1 cellular context compared by ENCODE assay signal in the genomic region with DNA sequence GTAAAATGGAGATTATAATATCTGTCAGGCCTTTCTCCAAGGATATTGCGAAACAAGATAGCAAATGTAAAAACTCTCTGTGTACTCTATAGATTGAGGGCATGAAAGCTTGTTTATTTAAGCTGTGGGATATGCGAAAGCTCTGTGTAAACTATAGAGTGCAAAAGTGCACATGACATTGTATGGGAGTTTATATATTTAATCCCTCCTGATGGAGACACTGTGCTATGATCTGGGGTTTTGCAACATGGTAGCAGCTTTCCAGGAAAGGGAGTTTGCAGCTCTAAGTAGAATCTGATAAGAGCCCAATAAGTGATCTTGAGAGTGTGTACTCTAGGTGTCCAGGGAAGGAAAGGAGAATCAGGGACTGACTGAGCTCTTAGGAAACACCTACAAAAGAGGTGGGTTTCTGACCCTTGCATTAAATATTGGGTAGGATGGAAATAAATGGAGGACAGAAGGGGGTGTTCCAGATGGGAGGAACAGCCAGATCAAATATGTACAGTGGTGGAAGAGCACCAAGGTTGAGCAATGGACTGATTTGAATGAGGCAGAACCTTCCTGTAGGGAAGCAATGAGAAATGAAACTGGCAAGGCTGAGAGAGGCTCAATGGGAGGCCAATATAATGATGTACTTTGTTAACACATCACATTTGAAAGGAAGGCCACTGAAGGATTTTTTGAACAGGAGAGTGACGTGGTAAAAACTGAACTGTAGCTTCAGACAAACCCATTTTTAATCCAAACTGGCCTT.
A peak's percentile ranks its signal among the peaks of the same experiment; 100 is the strongest.
TF ChIP-seq lines count a peak whose summit lies in the region.

No MANE protein-coding gene starts in this region.

TF ChIP-seq in HEK293, 187 proteins besides CTCF, POLR2A, EP300 and RAD21 (continued from another document):
- TF ChIP-seq, protein P1, sequence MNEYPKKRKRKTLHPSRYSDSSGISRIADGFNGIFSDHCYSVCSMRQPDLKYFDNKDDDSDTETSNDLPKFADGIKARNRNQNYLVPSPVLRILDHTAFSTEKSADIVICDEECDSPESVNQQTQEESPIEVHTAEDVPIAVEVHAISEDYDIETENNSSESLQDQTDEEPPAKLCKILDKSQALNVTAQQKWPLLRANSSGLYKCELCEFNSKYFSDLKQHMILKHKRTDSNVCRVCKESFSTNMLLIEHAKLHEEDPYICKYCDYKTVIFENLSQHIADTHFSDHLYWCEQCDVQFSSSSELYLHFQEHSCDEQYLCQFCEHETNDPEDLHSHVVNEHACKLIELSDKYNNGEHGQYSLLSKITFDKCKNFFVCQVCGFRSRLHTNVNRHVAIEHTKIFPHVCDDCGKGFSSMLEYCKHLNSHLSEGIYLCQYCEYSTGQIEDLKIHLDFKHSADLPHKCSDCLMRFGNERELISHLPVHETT (tag by site-specific recombination; IDR thresholded peaks at IDR 0.05) = no peak
- TF ChIP-seq ZIC2 (tag by site-specific recombination; IDR thresholded peaks at IDR 0.05) (no peak; the same call in 1 of the 2 replicates), GLI4 (tag by site-specific recombination; IDR thresholded peaks at IDR 0.05) (no peak), KLF10 (tag by site-specific recombination; IDR thresholded peaks at IDR 0.05) (no peak), ZNF843 (tag by site-specific recombination; IDR thresholded peaks at IDR 0.05) (no peak), ZNF623 (tag by site-specific recombination; IDR thresholded peaks at IDR 0.05) (no peak), ZSCAN30 (tag by site-specific recombination; IDR thresholded peaks at IDR 0.05) (no peak), ZNF223 (tag by site-specific recombination; IDR thresholded peaks at IDR 0.05) (no peak), ZNF341 (tag by site-specific recombination; IDR thresholded peaks at IDR 0.05; ENCODE audit: low read depth) (peak; percentile 74), ZNF558 (tag by site-specific recombination; IDR thresholded peaks at IDR 0.05) (no peak), SCRT2 (tag by site-specific recombination; IDR thresholded peaks at IDR 0.05) (no peak), MZF1 (tag by site-specific recombination; IDR thresholded peaks at IDR 0.05; ENCODE audit: borderline replicate concordance) (peak; percentile 32; the same call in 1 of the 2 replicates), OSR2 (tag by site-specific recombination; IDR thresholded peaks at IDR 0.05) (peak; percentile 54; the same call in 1 of the 2 replicates), ZNF626 (tag by site-specific recombination; IDR thresholded peaks at IDR 0.05) (no peak), SETDB1 (IDR thresholded peaks at IDR 0.05; ENCODE audit: insufficient read length, low read length) (no peak), ZNF133 (tag by site-specific recombination; IDR thresholded peaks at IDR 0.05) (no peak), ZNF501 (tag by site-specific recombination; IDR thresholded peaks at IDR 0.05) (no peak), KLF7 (tag by site-specific recombination; IDR thresholded peaks at IDR 0.05; ENCODE audit: borderline replicate concordance) (no peak), ZXDB (tag by site-specific recombination; IDR thresholded peaks at IDR 0.05) (no peak), ZNF121 (tag by site-specific recombination; IDR thresholded peaks at IDR 0.05) (no peak), ZNF571 (tag by site-specific recombination; IDR thresholded peaks at IDR 0.05) (no peak), TCF7L2 (IDR thresholded peaks at IDR 0.05; ENCODE audit: borderline replicate concordance, low read depth, low read length) (peak; percentile 81)
- TF ChIP-seq, protein P2, sequence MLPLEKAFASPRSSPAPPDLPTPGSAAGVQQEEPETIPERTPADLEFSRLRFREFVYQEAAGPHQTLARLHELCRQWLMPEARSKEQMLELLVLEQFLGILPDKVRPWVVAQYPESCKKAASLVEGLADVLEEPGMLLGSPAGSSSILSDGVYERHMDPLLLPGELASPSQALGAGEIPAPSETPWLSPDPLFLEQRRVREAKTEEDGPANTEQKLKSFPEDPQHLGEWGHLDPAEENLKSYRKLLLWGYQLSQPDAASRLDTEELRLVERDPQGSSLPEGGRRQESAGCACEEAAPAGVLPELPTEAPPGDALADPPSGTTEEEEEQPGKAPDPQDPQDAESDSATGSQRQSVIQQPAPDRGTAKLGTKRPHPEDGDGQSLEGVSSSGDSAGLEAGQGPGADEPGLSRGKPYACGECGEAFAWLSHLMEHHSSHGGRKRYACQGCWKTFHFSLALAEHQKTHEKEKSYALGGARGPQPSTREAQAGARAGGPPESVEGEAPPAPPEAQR (tag by site-specific recombination; IDR thresholded peaks at IDR 0.05) = no peak
- TF ChIP-seq, protein P3, sequence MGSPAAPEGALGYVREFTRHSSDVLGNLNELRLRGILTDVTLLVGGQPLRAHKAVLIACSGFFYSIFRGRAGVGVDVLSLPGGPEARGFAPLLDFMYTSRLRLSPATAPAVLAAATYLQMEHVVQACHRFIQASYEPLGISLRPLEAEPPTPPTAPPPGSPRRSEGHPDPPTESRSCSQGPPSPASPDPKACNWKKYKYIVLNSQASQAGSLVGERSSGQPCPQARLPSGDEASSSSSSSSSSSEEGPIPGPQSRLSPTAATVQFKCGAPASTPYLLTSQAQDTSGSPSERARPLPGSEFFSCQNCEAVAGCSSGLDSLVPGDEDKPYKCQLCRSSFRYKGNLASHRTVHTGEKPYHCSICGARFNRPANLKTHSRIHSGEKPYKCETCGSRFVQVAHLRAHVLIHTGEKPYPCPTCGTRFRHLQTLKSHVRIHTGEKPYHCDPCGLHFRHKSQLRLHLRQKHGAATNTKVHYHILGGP (tag by site-specific recombination; IDR thresholded peaks at IDR 0.05) = peak; percentile 95
- TF ChIP-seq, protein P4, sequence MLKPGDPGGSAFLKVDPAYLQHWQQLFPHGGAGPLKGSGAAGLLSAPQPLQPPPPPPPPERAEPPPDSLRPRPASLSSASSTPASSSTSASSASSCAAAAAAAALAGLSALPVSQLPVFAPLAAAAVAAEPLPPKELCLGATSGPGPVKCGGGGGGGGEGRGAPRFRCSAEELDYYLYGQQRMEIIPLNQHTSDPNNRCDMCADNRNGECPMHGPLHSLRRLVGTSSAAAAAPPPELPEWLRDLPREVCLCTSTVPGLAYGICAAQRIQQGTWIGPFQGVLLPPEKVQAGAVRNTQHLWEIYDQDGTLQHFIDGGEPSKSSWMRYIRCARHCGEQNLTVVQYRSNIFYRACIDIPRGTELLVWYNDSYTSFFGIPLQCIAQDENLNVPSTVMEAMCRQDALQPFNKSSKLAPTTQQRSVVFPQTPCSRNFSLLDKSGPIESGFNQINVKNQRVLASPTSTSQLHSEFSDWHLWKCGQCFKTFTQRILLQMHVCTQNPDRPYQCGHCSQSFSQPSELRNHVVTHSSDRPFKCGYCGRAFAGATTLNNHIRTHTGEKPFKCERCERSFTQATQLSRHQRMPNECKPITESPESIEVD (tag by site-specific recombination; IDR thresholded peaks at IDR 0.05) = peak; percentile 58; the same call in 1 of the 2 replicates
- TF ChIP-seq, protein P5, sequence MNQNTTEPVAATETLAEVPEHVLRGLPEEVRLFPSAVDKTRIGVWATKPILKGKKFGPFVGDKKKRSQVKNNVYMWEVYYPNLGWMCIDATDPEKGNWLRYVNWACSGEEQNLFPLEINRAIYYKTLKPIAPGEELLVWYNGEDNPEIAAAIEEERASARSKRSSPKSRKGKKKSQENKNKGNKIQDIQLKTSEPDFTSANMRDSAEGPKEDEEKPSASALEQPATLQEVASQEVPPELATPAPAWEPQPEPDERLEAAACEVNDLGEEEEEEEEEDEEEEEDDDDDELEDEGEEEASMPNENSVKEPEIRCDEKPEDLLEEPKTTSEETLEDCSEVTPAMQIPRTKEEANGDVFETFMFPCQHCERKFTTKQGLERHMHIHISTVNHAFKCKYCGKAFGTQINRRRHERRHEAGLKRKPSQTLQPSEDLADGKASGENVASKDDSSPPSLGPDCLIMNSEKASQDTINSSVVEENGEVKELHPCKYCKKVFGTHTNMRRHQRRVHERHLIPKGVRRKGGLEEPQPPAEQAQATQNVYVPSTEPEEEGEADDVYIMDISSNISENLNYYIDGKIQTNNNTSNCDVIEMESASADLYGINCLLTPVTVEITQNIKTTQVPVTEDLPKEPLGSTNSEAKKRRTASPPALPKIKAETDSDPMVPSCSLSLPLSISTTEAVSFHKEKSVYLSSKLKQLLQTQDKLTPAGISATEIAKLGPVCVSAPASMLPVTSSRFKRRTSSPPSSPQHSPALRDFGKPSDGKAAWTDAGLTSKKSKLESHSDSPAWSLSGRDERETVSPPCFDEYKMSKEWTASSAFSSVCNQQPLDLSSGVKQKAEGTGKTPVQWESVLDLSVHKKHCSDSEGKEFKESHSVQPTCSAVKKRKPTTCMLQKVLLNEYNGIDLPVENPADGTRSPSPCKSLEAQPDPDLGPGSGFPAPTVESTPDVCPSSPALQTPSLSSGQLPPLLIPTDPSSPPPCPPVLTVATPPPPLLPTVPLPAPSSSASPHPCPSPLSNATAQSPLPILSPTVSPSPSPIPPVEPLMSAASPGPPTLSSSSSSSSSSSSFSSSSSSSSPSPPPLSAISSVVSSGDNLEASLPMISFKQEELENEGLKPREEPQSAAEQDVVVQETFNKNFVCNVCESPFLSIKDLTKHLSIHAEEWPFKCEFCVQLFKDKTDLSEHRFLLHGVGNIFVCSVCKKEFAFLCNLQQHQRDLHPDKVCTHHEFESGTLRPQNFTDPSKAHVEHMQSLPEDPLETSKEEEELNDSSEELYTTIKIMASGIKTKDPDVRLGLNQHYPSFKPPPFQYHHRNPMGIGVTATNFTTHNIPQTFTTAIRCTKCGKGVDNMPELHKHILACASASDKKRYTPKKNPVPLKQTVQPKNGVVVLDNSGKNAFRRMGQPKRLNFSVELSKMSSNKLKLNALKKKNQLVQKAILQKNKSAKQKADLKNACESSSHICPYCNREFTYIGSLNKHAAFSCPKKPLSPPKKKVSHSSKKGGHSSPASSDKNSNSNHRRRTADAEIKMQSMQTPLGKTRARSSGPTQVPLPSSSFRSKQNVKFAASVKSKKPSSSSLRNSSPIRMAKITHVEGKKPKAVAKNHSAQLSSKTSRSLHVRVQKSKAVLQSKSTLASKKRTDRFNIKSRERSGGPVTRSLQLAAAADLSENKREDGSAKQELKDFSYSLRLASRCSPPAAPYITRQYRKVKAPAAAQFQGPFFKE (tag by site-specific recombination; IDR thresholded peaks at IDR 0.05; ENCODE audit: borderline replicate concordance) = no peak
- TF ChIP-seq, protein P6, sequence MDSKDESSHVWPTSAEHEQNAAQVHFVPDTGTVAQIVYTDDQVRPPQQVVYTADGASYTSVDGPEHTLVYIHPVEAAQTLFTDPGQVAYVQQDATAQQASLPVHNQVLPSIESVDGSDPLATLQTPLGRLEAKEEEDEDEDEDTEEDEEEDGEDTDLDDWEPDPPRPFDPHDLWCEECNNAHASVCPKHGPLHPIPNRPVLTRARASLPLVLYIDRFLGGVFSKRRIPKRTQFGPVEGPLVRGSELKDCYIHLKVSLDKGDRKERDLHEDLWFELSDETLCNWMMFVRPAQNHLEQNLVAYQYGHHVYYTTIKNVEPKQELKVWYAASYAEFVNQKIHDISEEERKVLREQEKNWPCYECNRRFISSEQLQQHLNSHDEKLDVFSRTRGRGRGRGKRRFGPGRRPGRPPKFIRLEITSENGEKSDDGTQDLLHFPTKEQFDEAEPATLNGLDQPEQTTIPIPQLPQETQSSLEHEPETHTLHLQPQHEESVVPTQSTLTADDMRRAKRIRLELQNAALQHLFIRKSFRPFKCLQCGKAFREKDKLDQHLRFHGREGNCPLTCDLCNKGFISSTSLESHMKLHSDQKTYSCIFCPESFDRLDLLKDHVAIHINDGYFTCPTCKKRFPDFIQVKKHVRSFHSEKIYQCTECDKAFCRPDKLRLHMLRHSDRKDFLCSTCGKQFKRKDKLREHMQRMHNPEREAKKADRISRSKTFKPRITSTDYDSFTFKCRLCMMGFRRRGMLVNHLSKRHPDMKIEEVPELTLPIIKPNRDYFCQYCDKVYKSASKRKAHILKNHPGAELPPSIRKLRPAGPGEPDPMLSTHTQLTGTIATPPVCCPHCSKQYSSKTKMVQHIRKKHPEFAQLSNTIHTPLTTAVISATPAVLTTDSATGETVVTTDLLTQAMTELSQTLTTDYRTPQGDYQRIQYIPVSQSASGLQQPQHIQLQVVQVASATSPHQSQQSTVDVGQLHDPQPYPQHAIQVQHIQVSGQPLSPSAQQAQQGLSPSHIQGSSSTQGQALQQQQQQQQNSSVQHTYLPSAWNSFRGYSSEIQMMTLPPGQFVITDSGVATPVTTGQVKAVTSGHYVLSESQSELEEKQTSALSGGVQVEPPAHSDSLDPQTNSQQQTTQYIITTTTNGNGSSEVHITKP (tag by site-specific recombination; IDR thresholded peaks at IDR 0.05) = no peak
- TF ChIP-seq, protein P7, sequence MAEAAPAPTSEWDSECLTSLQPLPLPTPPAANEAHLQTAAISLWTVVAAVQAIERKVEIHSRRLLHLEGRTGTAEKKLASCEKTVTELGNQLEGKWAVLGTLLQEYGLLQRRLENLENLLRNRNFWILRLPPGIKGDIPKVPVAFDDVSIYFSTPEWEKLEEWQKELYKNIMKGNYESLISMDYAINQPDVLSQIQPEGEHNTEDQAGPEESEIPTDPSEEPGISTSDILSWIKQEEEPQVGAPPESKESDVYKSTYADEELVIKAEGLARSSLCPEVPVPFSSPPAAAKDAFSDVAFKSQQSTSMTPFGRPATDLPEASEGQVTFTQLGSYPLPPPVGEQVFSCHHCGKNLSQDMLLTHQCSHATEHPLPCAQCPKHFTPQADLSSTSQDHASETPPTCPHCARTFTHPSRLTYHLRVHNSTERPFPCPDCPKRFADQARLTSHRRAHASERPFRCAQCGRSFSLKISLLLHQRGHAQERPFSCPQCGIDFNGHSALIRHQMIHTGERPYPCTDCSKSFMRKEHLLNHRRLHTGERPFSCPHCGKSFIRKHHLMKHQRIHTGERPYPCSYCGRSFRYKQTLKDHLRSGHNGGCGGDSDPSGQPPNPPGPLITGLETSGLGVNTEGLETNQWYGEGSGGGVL (tag by site-specific recombination; IDR thresholded peaks at IDR 0.05) = no peak
- TF ChIP-seq, protein P8, sequence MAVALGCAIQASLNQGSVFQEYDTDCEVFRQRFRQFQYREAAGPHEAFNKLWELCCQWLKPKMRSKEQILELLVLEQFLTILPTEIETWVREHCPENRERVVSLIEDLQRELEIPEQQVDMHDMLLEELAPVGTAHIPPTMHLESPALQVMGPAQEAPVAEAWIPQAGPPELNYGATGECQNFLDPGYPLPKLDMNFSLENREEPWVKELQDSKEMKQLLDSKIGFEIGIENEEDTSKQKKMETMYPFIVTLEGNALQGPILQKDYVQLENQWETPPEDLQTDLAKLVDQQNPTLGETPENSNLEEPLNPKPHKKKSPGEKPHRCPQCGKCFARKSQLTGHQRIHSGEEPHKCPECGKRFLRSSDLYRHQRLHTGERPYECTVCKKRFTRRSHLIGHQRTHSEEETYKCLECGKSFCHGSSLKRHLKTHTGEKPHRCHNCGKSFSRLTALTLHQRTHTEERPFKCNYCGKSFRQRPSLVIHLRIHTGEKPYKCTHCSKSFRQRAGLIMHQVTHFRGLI (tag by site-specific recombination; IDR thresholded peaks at IDR 0.05) = no peak
